ENCODE assay signal across 8 cellular contexts in genomic region chr15:59104602-59104911, GRCh38. TPM values are rescaled to one million over a fixed set of nuclear protein-coding genes. Genes with fewer than 3 reads are reported as not detected.
DNase-seq lines count a peak whose midpoint lies in the region; ATAC-seq and TF ChIP-seq lines count a peak whose summit lies in the region.

No MANE protein-coding gene starts in this region.

- in situ Hi-C loops in Panc1 (cut with HindIII; ENCODE audit: low pct_unique_long_range_greater_than_20kb, low sequenced_read_pairs), result no loop called here

- no peak for DNase-seq in Panc1 (ENCODE audit: low read depth, low spot score)
- no peak for DNase-seq in fibroblast of lung (ENCODE audit: low read depth in 2 of 2)
- no peak for DNase-seq in progenitor cell of endocrine pancreas (ENCODE audit: low spot score, unreplicated experiment)
- no peak for DNase-seq in foreskin melanocyte
- DNase-seq in NCI-H2107 treated with DMSO at 0.1 percent for 48 hours (lab: John Stamatoyannopoulos, UW; ENCODE audit: unreplicated experiment), result no peak
- no peak for DNase-seq in NCI-H1436 treated with DMSO at 0.1 percent for 48 hours (lab: John Stamatoyannopoulos, UW)

- TF ChIP-seq CTCF in Panc1 (IDR thresholded peaks at IDR 0.05) (no peak), fibroblast of lung (conservative IDR thresholded peaks at IDR 0.05 in 1 of 2, IDR thresholded peaks at IDR 0.05 in 1 of 2; ENCODE audit: low read depth in 1 of 2, low read length in 2 of 2) (no peak), progenitor cell of endocrine pancreas (IDR thresholded peaks at IDR 0.05; ENCODE audit: unreplicated experiment) (no peak)

- H3K4me1 Mint-ChIP-seq in progenitor cell of endocrine pancreas (ENCODE audit: low read depth), result peaks cover 9% of the 10 kb centered on the region

- peak overlapping the region; percentile 89 for H3K4me3 Mint-ChIP-seq in progenitor cell of endocrine pancreas (ENCODE audit: low read depth)

- H3K4me2 ChIP-seq in fibroblast of lung (ENCODE audit: extremely low read depth, insufficient read depth, low read length), result peak overlapping the region; percentile 92

- H3K36me3 Mint-ChIP-seq in progenitor cell of endocrine pancreas (ENCODE audit: insufficient read depth), result peaks cover 8% of the 10 kb centered on the region

- intact Hi-C loops in Panc1 (cut with micrococcal nuclease; ENCODE audit: unreplicated experiment), result loop anchor here (10.0 kb wide), 1 partner anchor 120 kb away; the partner anchor contains the start of gene RNF111

- no peaks in the 10 kb centered on the region for H3K27me3 ChIP-seq in Panc1 (ENCODE audit: control insufficient read depth, insufficient read depth, low read length)
- H3K27me3 ChIP-seq in fibroblast of lung (ENCODE audit: control insufficient read depth, insufficient read depth, low read length), result no peaks in the 10 kb centered on the region

- H3K27ac Mint-ChIP-seq in progenitor cell of endocrine pancreas, result peak overlapping the region; percentile 98

- H3K9me3 Mint-ChIP-seq in progenitor cell of endocrine pancreas (ENCODE audit: low read depth), result no peaks in the 10 kb centered on the region

- BruUV-seq in Panc1 (replicated peaks; lab: Mats Ljungman, UMichigan), result no TSS peak

- H3K27me3 Mint-ChIP-seq in progenitor cell of endocrine pancreas, result no peaks in the 10 kb centered on the region

- H3K27ac ChIP-seq in Panc1 (ENCODE audit: low read length) (peak overlapping the region; percentile 88), fibroblast of lung (ENCODE audit: insufficient read depth, low read length) (peak overlapping the region; percentile 86)

- H3K4me1 ChIP-seq in Panc1 (ENCODE audit: control insufficient read depth, insufficient read depth, low read length) (peaks cover 9% of the 10 kb centered on the region; the same call in 1 of the 2 replicates), fibroblast of lung (ENCODE audit: control insufficient read depth, extremely low read depth, insufficient read depth, low read length) (no peaks in the 10 kb centered on the region)

- H3K9me3 ChIP-seq in Panc1 (ENCODE audit: control insufficient read depth, insufficient read depth, low read depth, low read length) (no peaks in the 10 kb centered on the region), fibroblast of lung (ENCODE audit: control insufficient read depth, insufficient read depth, low read depth, low read length) (no peaks in the 10 kb centered on the region)

- peaks cover 26% of the 10 kb centered on the region for H3K79me2 ChIP-seq in fibroblast of lung (ENCODE audit: control insufficient read depth, insufficient read depth, low read length)

- POLR2A ChIA-PET in Panc1 (lab: Charles Lee), result no interaction called here

- ATAC-seq in GM21423 (IDR thresholded peaks at IDR 0.05; ENCODE audit: unreplicated experiment) (peak; percentile 20), Panc1 (0 out of 2 replicates have a peak, but pooled peaks have one; percentile 17), GM18517 (IDR thresholded peaks at IDR 0.05; ENCODE audit: unreplicated experiment) (no peak)

- CTCF ChIA-PET in Panc1 (lab: Charles Lee), result no interaction called here

- peak overlapping the region; percentile 32 for H3K9ac ChIP-seq in fibroblast of lung (ENCODE audit: insufficient read depth, low read length)

- H3K36me3 ChIP-seq in Panc1 (ENCODE audit: control insufficient read depth, insufficient read depth, low read length) (peaks cover 9% of the 10 kb centered on the region), fibroblast of lung (ENCODE audit: control insufficient read depth, insufficient read depth, low read length) (peaks cover 7% of the 10 kb centered on the region)

- no peaks in the 10 kb centered on the region for H4K20me1 ChIP-seq in fibroblast of lung (ENCODE audit: control insufficient read depth, extremely low read depth, insufficient read depth, low read length)

- peak overlapping the region; percentile 82 for H2AFZ ChIP-seq in fibroblast of lung (ENCODE audit: low read length)

- H3K4me3 ChIP-seq in Panc1 (ENCODE audit: low read depth in 2 of 2, low read length in 2 of 2) (peak overlapping the region; percentile 66 to 92), fibroblast of lung (replicated peaks in 1 of 4; ENCODE audit: control extremely low read depth in 1 of 4, insufficient read depth in 1 of 4, low read depth in 3 of 4, low read length in 4 of 4) (peak overlapping the region; percentile 56 to 88 (median 84))

RNA-seq across cellular contexts. Expression of gene CCNB2, which starts 0.4 kb away (rescaled TPM):
- 67.6 TPM for total RNA-seq in Panc1 (2021; ENCODE audit: unreplicated experiment)
- polyA plus RNA-seq in Panc1 (2012; ENCODE audit: insufficient read length), result 29.5 TPM
- total RNA-seq in fibroblast of lung, result 1.5 and 19.3 TPM in 2 replicates
- polyA plus RNA-seq in fibroblast of lung, result 18.5 and 77.8 TPM in 2 replicates
- polyA plus RNA-seq in fibroblast of lung (2012), result 13.2 and 53.7 TPM in 2 replicates
- polyA minus RNA-seq in fibroblast of lung (ENCODE audit: low replicate concordance), result 2.0 and 9.7 TPM in 2 replicates
- total RNA-seq in progenitor cell of endocrine pancreas, result 38.0 and 40.9 TPM in 2 replicates
